21 cellular contexts compared by ENCODE assay signal in genomic region chr5:2669913-2670312, GRCh38.
DNase-seq lines count a peak whose midpoint lies in the region; ATAC-seq, FAIRE-seq and TF ChIP-seq lines count a peak whose summit lies in the region.
"Had no signal": no experiment of that assay in that cellular context is flagged by ENCODE, and none has a peak within 500 bp of the region (broad histone marks: within the 10 kb centered on the region; RNA-seq: fewer than 3 reads in every experiment).

No MANE protein-coding gene starts in this region.

- H2BK20ac ChIP-seq in H1 (ENCODE audit: low read length) = no peak overlapping the region

- POLR2A ChIA-PET in H1 (lab: Charles Lee; ENCODE audit: partially characterized antibody) = no interaction called here

- TF ChIP-seq POLR2A in H1 (IDR thresholded peaks at IDR 0.05; ENCODE audit: control extremely low read depth in 1 of 2, low read depth in 2 of 2, low read length in 2 of 2) = no peak

- TF ChIP-seq EP300 in H1 (IDR thresholded peaks at IDR 0.05; ENCODE audit: borderline replicate concordance in 1 of 2, low read depth in 2 of 2, low read length in 2 of 2) = no peak

- H2BK12ac ChIP-seq in H1 (ENCODE audit: low read depth, low read length) = no peak overlapping the region
- no peak overlapping the region for H2BK12ac ChIP-seq in neuronal stem cell (ENCODE audit: low read length)

- no peak overlapping the region for H4K5ac ChIP-seq in H1 (ENCODE audit: insufficient read length, low read depth, low read length)

- H3K36me3 ChIP-seq in H7 (replicated peaks; ENCODE audit: control insufficient read depth, insufficient read depth, low read length) (no peaks in the 10 kb centered on the region), H1 (ENCODE audit: control insufficient read depth in 2 of 4, insufficient read depth in 4 of 4, low read length in 3 of 4) (no peaks in the 10 kb centered on the region), neuronal stem cell (replicated peaks in 1 of 2; ENCODE audit: control insufficient read depth in 2 of 2, insufficient read depth in 2 of 2, low read length in 2 of 2) (no peaks in the 10 kb centered on the region)
- H3K36me3 ChIP-seq: BE2C; BLaER1 treated with 17β-estradiol and CSF1 and Interleukin-3, amounts not matched to agents 10 nM and 100 nM had no signal

- H3K14ac ChIP-seq in H1 (ENCODE audit: insufficient read length) = no peak overlapping the region
- no peak overlapping the region for H3K14ac ChIP-seq in neuronal stem cell (ENCODE audit: low read length)

- no peak overlapping the region for H3K56ac ChIP-seq in H1 (replicated peaks; ENCODE audit: insufficient read length, low read depth, low read length)

- H2BK120ac ChIP-seq in H1 (replicated peaks; ENCODE audit: low read depth, low read length) = no peak overlapping the region
- H2BK120ac ChIP-seq in neuronal stem cell (ENCODE audit: low read depth, low read length) = no peak overlapping the region

- H4K8ac ChIP-seq in H1 (ENCODE audit: extremely low read depth, insufficient read depth, low read length) = peak overlapping the region; percentile 12; the same call in 1 of the 2 replicates
- no peak overlapping the region for H4K8ac ChIP-seq in neuronal stem cell (ENCODE audit: low read depth, low read length)

- H3K27me3 ChIP-seq in H7 (ENCODE audit: control insufficient read depth, insufficient read depth, low read length) (no peaks in the 10 kb centered on the region), H1 (replicated peaks in 1 of 4; ENCODE audit: control insufficient read depth in 3 of 4, extremely low read depth in 1 of 4, insufficient read depth in 3 of 4, low read length in 3 of 4) (no peaks in the 10 kb centered on the region), neuronal stem cell (ENCODE audit: control insufficient read depth in 3 of 3, insufficient read depth in 3 of 3, low read depth in 1 of 3, low read length in 3 of 3) (no peaks in the 10 kb centered on the region)
- H3K27me3 ChIP-seq: BE2C; BLaER1 treated with 17β-estradiol and CSF1 and Interleukin-3, amounts not matched to agents 10 nM and 100 nM had no signal

- no peak overlapping the region for H3K18ac ChIP-seq in H1 (ENCODE audit: extremely low read depth, low read length)
- peak overlapping the region; percentile 46 for H3K18ac ChIP-seq in neuronal stem cell (ENCODE audit: low read length)

- H2BK5ac ChIP-seq in H1 (ENCODE audit: low read depth, low read length) (no peak overlapping the region), neuronal stem cell (ENCODE audit: low read length) (peak overlapping the region; percentile 25)

- no peak overlapping the region for H2BK15ac ChIP-seq in H1 (ENCODE audit: low read length)
- H2BK15ac ChIP-seq in neuronal stem cell (ENCODE audit: low read length) = peak overlapping the region; percentile 37

- H2AFZ ChIP-seq in H1 (ENCODE audit: low read length) (no peak overlapping the region), neuronal stem cell (ENCODE audit: low read length) (peak overlapping the region; percentile 10)

- TF ChIP-seq CTCF in H1 (IDR thresholded peaks at IDR 0.05; ENCODE audit: control extremely low read depth in 1 of 3, insufficient read depth in 1 of 3, low read depth in 1 of 3, low read length in 3 of 3) = no peak

- ATAC-seq in GM18907 (IDR thresholded peaks at IDR 0.05; ENCODE audit: unreplicated experiment) (no peak), GM21825 (IDR thresholded peaks at IDR 0.05; ENCODE audit: unreplicated experiment) (no peak)
- ATAC-seq: CD8-positive, alpha-beta T cell had no signal

- H3K4ac ChIP-seq in H1 (replicated peaks; ENCODE audit: insufficient read length, low read depth, low read length) = no peak overlapping the region
- no peak overlapping the region for H3K4ac ChIP-seq in neuronal stem cell (ENCODE audit: low read length)

- H3K23ac ChIP-seq in H1 (ENCODE audit: insufficient read length) = no peak overlapping the region
- peak overlapping the region; percentile 18 for H3K23ac ChIP-seq in neuronal stem cell (ENCODE audit: low read depth, low read length, poor library complexity)

- H3K9ac ChIP-seq in H1 (replicated peaks in 1 of 4; ENCODE audit: extremely low read depth in 1 of 4, low read depth in 3 of 4, low read length in 3 of 4) (no peak overlapping the region), neuronal stem cell (ENCODE audit: low read depth, low read length, poor library complexity) (no peak overlapping the region)
- H3K9ac ChIP-seq: BLaER1 treated with 17β-estradiol and CSF1 and Interleukin-3, amounts not matched to agents 10 nM and 100 nM had no signal

- DNase-seq in H7 (peak; percentile 45), H1 (ENCODE audit: low read depth in 1 of 2, low spot score in 2 of 2) (no peak), neuronal stem cell (ENCODE audit: low spot score) (no peak), middle frontal gyrus (ENCODE audit: extremely low spot score, low spot score) (no peak)
- DNase-seq: 8988T; ACHN; BE2C; Caco-2; Calu3; CD4-positive, alpha-beta T cell; CD8-positive, alpha-beta T cell; DMS79 treated with DMSO at 0.1 percent for 48 hours; GF-D8 had no signal

- H2AK5ac ChIP-seq in H1 (ENCODE audit: low read depth, low read length) = no peak overlapping the region
- no peak overlapping the region for H2AK5ac ChIP-seq in neuronal stem cell (ENCODE audit: low read depth, low read length)

- peaks cover 0 to 4% of the 10 kb centered on the region in 2 experiments for H4K20me1 ChIP-seq in H1 (replicated peaks in 1 of 2; ENCODE audit: control insufficient read depth in 1 of 2, insufficient read depth in 2 of 2, low read length in 2 of 2)
- H4K20me1 ChIP-seq: BLaER1 treated with 17β-estradiol and CSF1 and Interleukin-3, amounts not matched to agents 10 nM and 100 nM had no signal

- H3K27ac ChIP-seq in H1 (ENCODE audit: low read depth, low read length) (no peak overlapping the region), neuronal stem cell (replicated peaks; ENCODE audit: low read length) (no peak overlapping the region)
- H3K27ac ChIP-seq: BLaER1 treated with 17β-estradiol and CSF1 and Interleukin-3, amounts not matched to agents 10 nM and 100 nM; C4-2B had no signal

- H3K79me2 ChIP-seq in H1 (ENCODE audit: control insufficient read depth in 1 of 2, insufficient read depth in 2 of 2, low read length in 2 of 2) = no peaks in the 10 kb centered on the region; a peak in 1 of 4 replicates

- FAIRE-seq in H1 (lab: Jason Lieb, UNC) = no peak
- FAIRE-seq: A204.1, D721Med, G401.6, GM12891 had no signal

- H4K91ac ChIP-seq in H1 (replicated peaks; ENCODE audit: insufficient read length, low read length) (no peak overlapping the region), neuronal stem cell (ENCODE audit: low read depth, low read length, poor library complexity) (no peak overlapping the region)

- H3K4me2 ChIP-seq in H1 (ENCODE audit: insufficient read depth in 1 of 2, low read depth in 2 of 2, low read length in 2 of 2) (no peak overlapping the region), neuronal stem cell (ENCODE audit: insufficient read depth, low read length, poor library complexity, severe bottlenecking) (no peak overlapping the region)
- H3K4me2 ChIP-seq: BLaER1 treated with 17β-estradiol and CSF1 and Interleukin-3, amounts not matched to agents 10 nM and 100 nM had no signal

- H3K79me1 ChIP-seq in H1 (ENCODE audit: low read depth, low read length) (no peaks in the 10 kb centered on the region), neuronal stem cell (ENCODE audit: low read depth, low read length) (no peaks in the 10 kb centered on the region)

- H3K4me1 ChIP-seq in H1 (replicated peaks in 1 of 4; ENCODE audit: control insufficient read depth in 3 of 4, insufficient read depth in 4 of 4, low read length in 3 of 4) (peaks cover 0 to 5% (median 0%) of the 10 kb centered on the region in 4 experiments; a peak in 2 of 7 replicates), neuronal stem cell (ENCODE audit: control insufficient read depth in 2 of 2, insufficient read depth in 1 of 2, low read depth in 1 of 2, low read length in 2 of 2) (peaks cover 0 to 7% of the 10 kb centered on the region in 2 donors)
- H3K4me1 ChIP-seq: BE2C, Caco-2 had no signal

- no peak for TF ChIP-seq RAD21 in H1 (IDR thresholded peaks at IDR 0.05 in 1 of 2, conservative IDR thresholded peaks at IDR 0.05 in 1 of 2; ENCODE audit: low read depth in 2 of 2, low read length in 2 of 2)

- no peak overlapping the region for H3K4me3 ChIP-seq in H7 (ENCODE audit: insufficient read depth, low read depth, low read length)
- no peak overlapping the region for H3K4me3 ChIP-seq in H1 (ENCODE audit: extremely low read depth in 1 of 4, insufficient read depth in 2 of 4, low read depth in 3 of 4, low read length in 4 of 4)
- no peak overlapping the region for H3K4me3 ChIP-seq in neuronal stem cell (ENCODE audit: low read length in 2 of 2)
- H3K4me3 ChIP-seq: BLaER1 treated with 17β-estradiol and CSF1 and Interleukin-3, amounts not matched to agents 10 nM and 100 nM had no signal

- WGBS in H1 (ENCODE audit: extremely low coverage in 1 of 2, insufficient coverage in 1 of 2, insufficient read length in 1 of 2, insufficient replicate concordance in 2 of 2, low coverage in 1 of 2, low lambda C conversion rate in 2 of 2, missing lambda C conversion rate in 1 of 2), 2 experiments = 81% methylated on average over 15 of the region's 16 CpGs; no CpG with 5 or more reads in 1 of the 2 experiments
- no CpG with 5 or more reads among the region's 16 CpGs for WGBS in neuronal stem cell (ENCODE audit: extremely low coverage in 2 of 2, insufficient read length in 2 of 2, insufficient replicate concordance in 1 of 2), 2 donors

- H3K23me2 ChIP-seq in H1 (ENCODE audit: low read depth, low read length) = peaks cover 7% of the 10 kb centered on the region; the same call in 1 of the 2 replicates

- CTCF ChIA-PET in H1 (lab: Charles Lee; ENCODE audit: partially characterized antibody) = no interaction called here

- no peaks in the 10 kb centered on the region for H3K9me3 ChIP-seq in H1 (ENCODE audit: insufficient read depth in 2 of 2, low read depth in 1 of 2, low read length in 1 of 2)
- no peaks in the 10 kb centered on the region for H3K9me3 ChIP-seq in neuronal stem cell (replicated peaks in 1 of 2; ENCODE audit: control insufficient read depth in 2 of 2, insufficient read depth in 1 of 2, low read depth in 1 of 2, low read length in 2 of 2)
- H3K9me3 ChIP-seq: BLaER1 treated with 17β-estradiol and CSF1 and Interleukin-3, amounts not matched to agents 10 nM and 100 nM; Caco-2 had no signal

TF ChIP-seq in H1, 55 proteins besides CTCF, POLR2A, EP300 and RAD21:
- no peak for TF ChIP-seq POLR2AphosphoS5 (IDR thresholded peaks at IDR 0.05; ENCODE audit: low read depth, low read length)
- no peak for TF ChIP-seq SIX5 (IDR thresholded peaks at IDR 0.05; ENCODE audit: low read depth, low read length)
- TF ChIP-seq MAFK (IDR thresholded peaks at IDR 0.05; ENCODE audit: low read depth, low read length) = no peak
- TF ChIP-seq SIN3A (conservative IDR thresholded peaks at IDR 0.05 in 1 of 2, IDR thresholded peaks at IDR 0.05 in 1 of 2; ENCODE audit: low read depth in 1 of 2, low read length in 2 of 2) = no peak
- no peak for TF ChIP-seq TBP (IDR thresholded peaks at IDR 0.05; ENCODE audit: low read depth, low read length)
- no peak for TF ChIP-seq RBBP5 (IDR thresholded peaks at IDR 0.05; ENCODE audit: borderline replicate concordance, low read depth, low read length)
- no peak for TF ChIP-seq SP1 (IDR thresholded peaks at IDR 0.05; ENCODE audit: low read depth, low read length)
